In genomic region chr2:174078275-174078674, GRCh38 we compare ENCODE assay signal across 9 cellular contexts.
A peak's percentile ranks its signal among the peaks of the same experiment; 100 is the strongest.
DNase-seq lines count a peak whose midpoint lies in the region; ATAC-seq and TF ChIP-seq lines count a peak whose summit lies in the region.
"Had no signal": no experiment of that assay in that cellular context is flagged by ENCODE, and none has a peak within 500 bp of the region (broad histone marks: within the 10 kb centered on the region; RNA-seq: fewer than 3 reads in every experiment).

No MANE protein-coding gene starts in this region.

- no peak overlapping the region for H3K4ac ChIP-seq in IMR-90 (ENCODE audit: low read depth, low read length)

- no peak for ATAC-seq in IMR-90 (ENCODE audit: low read depth)

- no peak overlapping the region for H3K9ac ChIP-seq in IMR-90 (ENCODE audit: low read depth, low read length)

- H3K23ac ChIP-seq in IMR-90 (ENCODE audit: low read depth, low read length): no peak overlapping the region

- H3K36me3 Mint-ChIP-seq in brain (peaks cover 16% of the 10 kb centered on the region), mesothelial cell of epicardium (no peaks in the 10 kb centered on the region)

- no peak overlapping the region for H2AK9ac ChIP-seq in IMR-90 (replicated peaks; ENCODE audit: low read depth, low read length, poor library complexity)

- no peaks in the 10 kb centered on the region for H3K9me3 Mint-ChIP-seq in brain
- H3K9me3 Mint-ChIP-seq in mesothelial cell of epicardium: no peaks in the 10 kb centered on the region

- H3K4me2 ChIP-seq in IMR-90 (ENCODE audit: low read depth, low read length): no peak overlapping the region

- H2AFZ ChIP-seq in IMR-90 (replicated peaks; ENCODE audit: low read length, poor library complexity): no peak overlapping the region

- H3K56ac ChIP-seq in IMR-90 (ENCODE audit: extremely low read depth, insufficient read depth, low read length): no peak overlapping the region

- H2BK5ac ChIP-seq in IMR-90 (ENCODE audit: low read depth, low read length, poor library complexity, severe bottlenecking): no peak overlapping the region

- peaks cover 5% of the 10 kb centered on the region for H3K36me3 ChIP-seq in IMR-90 (ENCODE audit: control insufficient read depth, insufficient read depth, low read length)

- no peaks in the 10 kb centered on the region for H3K27me3 ChIP-seq in IMR-90 (ENCODE audit: control insufficient read depth, insufficient read depth, low read length)

- H4K91ac ChIP-seq in IMR-90 (ENCODE audit: insufficient read depth, low read depth, low read length): no peak overlapping the region

- TF ChIP-seq CTCF in IMR-90 (conservative IDR thresholded peaks at IDR 0.05; ENCODE audit: low read depth, low read length) (peak; percentile 47), brain (conservative IDR thresholded peaks at IDR 0.05) (peak; percentile 40 to 64), mesothelial cell of epicardium (IDR thresholded peaks at IDR 0.05; ENCODE audit: unreplicated experiment) (peak; percentile 53)

- H2AK5ac ChIP-seq in IMR-90 (ENCODE audit: low read depth, low read length): no peak overlapping the region

- in situ Hi-C loops in IMR-90 (cut with MboI; ENCODE audit: low sequenced_read_pairs): no loop called here

- H3K9me3 ChIP-seq in IMR-90 (ENCODE audit: control insufficient read depth, insufficient read depth, low read length): no peaks in the 10 kb centered on the region

- H3K27ac Mint-ChIP-seq in brain: no peak overlapping the region
- H3K27ac Mint-ChIP-seq in mesothelial cell of epicardium: no peak overlapping the region

- H3K27me3 Mint-ChIP-seq in brain (no peaks in the 10 kb centered on the region), mesothelial cell of epicardium (ENCODE audit: low read depth) (no peaks in the 10 kb centered on the region)

- no peak overlapping the region for H3K27ac ChIP-seq in IMR-90 (ENCODE audit: insufficient read depth, low read length)

- dilution Hi-C loops in IMR-90 (cut with HindIII; ENCODE audit: low sequenced_read_pairs, unreplicated experiment): no loop called here

- no peak overlapping the region for H2BK15ac ChIP-seq in IMR-90 (ENCODE audit: low read depth, low read length)

- H4K5ac ChIP-seq in IMR-90 (ENCODE audit: low read depth, low read length): no peak overlapping the region

- H3K4me1 Mint-ChIP-seq in brain (peaks cover 81% of the 10 kb centered on the region), mesothelial cell of epicardium (peaks cover 13% of the 10 kb centered on the region)

- H3K18ac ChIP-seq in IMR-90 (ENCODE audit: low read depth, low read length): no peak overlapping the region

- H4K8ac ChIP-seq in IMR-90 (ENCODE audit: low read depth in 2 of 2, low read length in 2 of 2): no peak overlapping the region

- DNase-seq in CD1c-positive myeloid dendritic cell (ENCODE audit: extremely low spot score): peak; percentile 8
- DNase-seq in IMR-90: peak; percentile 12
- no peak for DNase-seq in mesothelial cell of epicardium (ENCODE audit: low spot score in 2 of 2, unreplicated experiment in 2 of 2)
- DNase-seq in NCI-H82 (lab: John Stamatoyannopoulos, UW): no peak
- no peak for DNase-seq in NCI-H1048 (lab: John Stamatoyannopoulos, UW)
- DNase-seq in DMS153 treated with DMSO at 0.1 percent for 48 hours (lab: John Stamatoyannopoulos, UW; ENCODE audit: unreplicated experiment): no peak
- DNase-seq in H4 (ENCODE audit: low spot score): no peak
- DNase-seq: amygdala had no signal

- peak; percentile 44 for TF ChIP-seq RAD21 in IMR-90 (IDR thresholded peaks at IDR 0.05; ENCODE audit: low read length)

- H2BK20ac ChIP-seq in IMR-90 (ENCODE audit: low read depth, low read length): no peak overlapping the region

- CTCF ChIA-PET in IMR-90 (lab: Yijun Ruan, JAX): interaction anchor here (0.6 to 1.0 kb wide), 5 partner anchors 10 to 473 kb away, joined by 3 to 4 read pairs (median 3); no protein-coding TSS in a partner anchor

- POLR2A ChIA-PET in IMR-90 (lab: Charles Lee; ENCODE audit: unreplicated experiment): no interaction called here

- no peaks in the 10 kb centered on the region for H4K20me1 ChIP-seq in IMR-90 (ENCODE audit: insufficient read depth, low read length)

- peaks cover 3% of the 10 kb centered on the region for H3K9me1 ChIP-seq in IMR-90 (ENCODE audit: insufficient read depth, low read length)

- TF ChIP-seq POLR2A in IMR-90 (IDR thresholded peaks at IDR 0.05; ENCODE audit: low read depth, low read length): no peak

- no peak overlapping the region for H3K14ac ChIP-seq in IMR-90 (replicated peaks; ENCODE audit: low read depth, low read length)

- BruUV-seq in IMR-90 (replicated peaks; lab: Mats Ljungman, UMichigan): no TSS peak

- H3K4me3 ChIP-seq in IMR-90 (ENCODE audit: insufficient read depth, low read depth, low read length): no peak overlapping the region

- H2BK120ac ChIP-seq in IMR-90 (ENCODE audit: low read depth, low read length): no peak overlapping the region

- no peaks in the 10 kb centered on the region for H3K4me1 ChIP-seq in IMR-90 (ENCODE audit: control insufficient read depth, insufficient read depth, low read length)

- intact Hi-C loops in IMR-90 (cut with micrococcal nuclease): no loop called here

- no peaks in the 10 kb centered on the region; a peak in 1 of 4 replicates for H3K79me1 ChIP-seq in IMR-90 (ENCODE audit: low read depth in 1 of 2, low read length in 2 of 2)

- H3K4me3 Mint-ChIP-seq in brain: no peak overlapping the region
- no peak overlapping the region for H3K4me3 Mint-ChIP-seq in mesothelial cell of epicardium

TF ChIP-seq in IMR-90, 13 proteins besides CTCF, POLR2A, EP300 and RAD21:
- TF ChIP-seq MXI1 (IDR thresholded peaks at IDR 0.05; ENCODE audit: borderline replicate concordance, low read depth, low read length) (no peak), SMC3 (IDR thresholded peaks at IDR 0.05; ENCODE audit: low read depth, low read length) (peak; percentile 49)
TF ChIP-seq in IMR-90: peak in this region for 1.

Comparison
In these comparisons a context has a peak if more than half of its experiments do, and no peak if none do; other contexts are left out.
1. DNase-seq: peak in CD1c-positive myeloid dendritic cell (single experiment) and IMR-90 (single experiment); none in mesothelial cell of epicardium (0 of 2), NCI-H82 (single experiment), NCI-H1048 (single experiment), DMS153 treated with DMSO at 0.1 percent for 48 hours (single experiment) and H4 (single experiment).
2. Peak in every context shown above with its lines, with median percentiles within 50 percentile points of each other: CTCF ChIP-seq.